Comparison of ENCODE assay signal across 1 cellular context in the genomic region with DNA sequence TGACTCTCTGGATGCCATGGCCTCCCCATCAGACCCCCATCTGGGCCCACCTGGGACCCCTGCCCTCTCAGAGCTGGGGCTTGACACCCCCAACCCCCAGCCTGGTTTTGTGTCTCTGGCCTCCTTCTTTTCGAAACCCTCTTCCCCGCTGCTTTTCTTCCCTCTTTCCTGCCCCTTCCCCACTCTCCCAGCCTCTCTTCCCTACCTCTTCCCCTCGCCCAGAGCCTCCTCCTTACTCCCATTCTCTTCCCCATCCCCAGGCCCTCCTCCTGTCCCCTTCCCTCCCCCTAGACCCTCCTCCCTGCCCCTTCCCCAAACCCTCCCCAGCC.
TF ChIP-seq lines count a peak whose summit lies in the region.

No MANE protein-coding gene starts in this region.

TF ChIP-seq in GM12878, 131 proteins besides CTCF, POLR2A, EP300 and RAD21:
- 0 out of 2 replicates have a peak, but pooled peaks have one; percentile 37 for TF ChIP-seq IKZF1 (conservative IDR thresholded peaks at IDR 0.05)
- no peak for TF ChIP-seq JUNB (IDR thresholded peaks at IDR 0.05)
- TF ChIP-seq SMAD1 (IDR thresholded peaks at IDR 0.05; ENCODE audit: low read depth, partially characterized antibody), result peak; percentile 69
- TF ChIP-seq REST (IDR thresholded peaks at IDR 0.05; ENCODE audit: low read depth, low read length), result no peak
- TF ChIP-seq IKZF2 (IDR thresholded peaks at IDR 0.05), result 0 out of 4 replicates have a peak, but pooled peaks of 1 of the 2 experiments have one; percentile 9
- no peak for TF ChIP-seq EED (IDR thresholded peaks at IDR 0.05; ENCODE audit: low read depth)
- no peak for TF ChIP-seq ZBED1 (IDR thresholded peaks at IDR 0.05; ENCODE audit: borderline replicate concordance)
- TF ChIP-seq DPF2 (IDR thresholded peaks at IDR 0.05), result no peak
- peak; percentile 25; the same call in 1 of the 3 replicates for TF ChIP-seq POU2F2 (IDR thresholded peaks at IDR 0.05; ENCODE audit: borderline replicate concordance, low read depth, low read length)
- TF ChIP-seq, protein P1, sequence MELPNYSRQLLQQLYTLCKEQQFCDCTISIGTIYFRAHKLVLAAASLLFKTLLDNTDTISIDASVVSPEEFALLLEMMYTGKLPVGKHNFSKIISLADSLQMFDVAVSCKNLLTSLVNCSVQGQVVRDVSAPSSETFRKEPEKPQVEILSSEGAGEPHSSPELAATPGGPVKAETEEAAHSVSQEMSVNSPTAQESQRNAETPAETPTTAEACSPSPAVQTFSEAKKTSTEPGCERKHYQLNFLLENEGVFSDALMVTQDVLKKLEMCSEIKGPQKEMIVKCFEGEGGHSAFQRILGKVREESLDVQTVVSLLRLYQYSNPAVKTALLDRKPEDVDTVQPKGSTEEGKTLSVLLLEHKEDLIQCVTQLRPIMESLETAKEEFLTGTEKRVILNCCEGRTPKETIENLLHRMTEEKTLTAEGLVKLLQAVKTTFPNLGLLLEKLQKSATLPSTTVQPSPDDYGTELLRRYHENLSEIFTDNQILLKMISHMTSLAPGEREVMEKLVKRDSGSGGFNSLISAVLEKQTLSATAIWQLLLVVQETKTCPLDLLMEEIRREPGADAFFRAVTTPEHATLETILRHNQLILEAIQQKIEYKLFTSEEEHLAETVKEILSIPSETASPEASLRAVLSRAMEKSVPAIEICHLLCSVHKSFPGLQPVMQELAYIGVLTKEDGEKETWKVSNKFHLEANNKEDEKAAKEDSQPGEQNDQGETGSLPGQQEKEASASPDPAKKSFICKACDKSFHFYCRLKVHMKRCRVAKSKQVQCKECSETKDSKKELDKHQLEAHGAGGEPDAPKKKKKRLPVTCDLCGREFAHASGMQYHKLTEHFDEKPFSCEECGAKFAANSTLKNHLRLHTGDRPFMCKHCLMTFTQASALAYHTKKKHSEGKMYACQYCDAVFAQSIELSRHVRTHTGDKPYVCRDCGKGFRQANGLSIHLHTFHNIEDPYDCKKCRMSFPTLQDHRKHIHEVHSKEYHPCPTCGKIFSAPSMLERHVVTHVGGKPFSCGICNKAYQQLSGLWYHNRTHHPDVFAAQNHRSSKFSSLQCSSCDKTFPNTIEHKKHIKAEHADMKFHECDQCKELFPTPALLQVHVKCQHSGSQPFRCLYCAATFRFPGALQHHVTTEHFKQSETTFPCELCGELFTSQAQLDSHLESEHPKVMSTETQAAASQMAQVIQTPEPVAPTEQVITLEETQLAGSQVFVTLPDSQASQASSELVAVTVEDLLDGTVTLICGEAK (IDR thresholded peaks at IDR 0.05; ENCODE audit: borderline replicate concordance), result no peak
- TF ChIP-seq ZNF592 (IDR thresholded peaks at IDR 0.05), result no peak
- TF ChIP-seq RBBP5 (conservative IDR thresholded peaks at IDR 0.05), result no peak
- TF ChIP-seq SIX5 (IDR thresholded peaks at IDR 0.05; ENCODE audit: low read depth, low read length, severe bottlenecking), result no peak
- TF ChIP-seq HDAC2 (IDR thresholded peaks at IDR 0.05), result no peak
